ENCODE assay signal across 1 cellular context in genomic region chr11:66104057-66104638, GRCh38.
TF ChIP-seq lines count a peak whose summit lies in the region.

No MANE protein-coding gene starts in this region.

TF ChIP-seq in GM12878, 131 proteins besides CTCF, POLR2A, EP300 and RAD21:
- TF ChIP-seq, protein P1, sequence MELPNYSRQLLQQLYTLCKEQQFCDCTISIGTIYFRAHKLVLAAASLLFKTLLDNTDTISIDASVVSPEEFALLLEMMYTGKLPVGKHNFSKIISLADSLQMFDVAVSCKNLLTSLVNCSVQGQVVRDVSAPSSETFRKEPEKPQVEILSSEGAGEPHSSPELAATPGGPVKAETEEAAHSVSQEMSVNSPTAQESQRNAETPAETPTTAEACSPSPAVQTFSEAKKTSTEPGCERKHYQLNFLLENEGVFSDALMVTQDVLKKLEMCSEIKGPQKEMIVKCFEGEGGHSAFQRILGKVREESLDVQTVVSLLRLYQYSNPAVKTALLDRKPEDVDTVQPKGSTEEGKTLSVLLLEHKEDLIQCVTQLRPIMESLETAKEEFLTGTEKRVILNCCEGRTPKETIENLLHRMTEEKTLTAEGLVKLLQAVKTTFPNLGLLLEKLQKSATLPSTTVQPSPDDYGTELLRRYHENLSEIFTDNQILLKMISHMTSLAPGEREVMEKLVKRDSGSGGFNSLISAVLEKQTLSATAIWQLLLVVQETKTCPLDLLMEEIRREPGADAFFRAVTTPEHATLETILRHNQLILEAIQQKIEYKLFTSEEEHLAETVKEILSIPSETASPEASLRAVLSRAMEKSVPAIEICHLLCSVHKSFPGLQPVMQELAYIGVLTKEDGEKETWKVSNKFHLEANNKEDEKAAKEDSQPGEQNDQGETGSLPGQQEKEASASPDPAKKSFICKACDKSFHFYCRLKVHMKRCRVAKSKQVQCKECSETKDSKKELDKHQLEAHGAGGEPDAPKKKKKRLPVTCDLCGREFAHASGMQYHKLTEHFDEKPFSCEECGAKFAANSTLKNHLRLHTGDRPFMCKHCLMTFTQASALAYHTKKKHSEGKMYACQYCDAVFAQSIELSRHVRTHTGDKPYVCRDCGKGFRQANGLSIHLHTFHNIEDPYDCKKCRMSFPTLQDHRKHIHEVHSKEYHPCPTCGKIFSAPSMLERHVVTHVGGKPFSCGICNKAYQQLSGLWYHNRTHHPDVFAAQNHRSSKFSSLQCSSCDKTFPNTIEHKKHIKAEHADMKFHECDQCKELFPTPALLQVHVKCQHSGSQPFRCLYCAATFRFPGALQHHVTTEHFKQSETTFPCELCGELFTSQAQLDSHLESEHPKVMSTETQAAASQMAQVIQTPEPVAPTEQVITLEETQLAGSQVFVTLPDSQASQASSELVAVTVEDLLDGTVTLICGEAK (IDR thresholded peaks at IDR 0.05; ENCODE audit: borderline replicate concordance) = peak; percentile 55; the same call in 1 of the 2 replicates
- TF ChIP-seq KLF5 (IDR thresholded peaks at IDR 0.05; ENCODE audit: partially characterized antibody) (no peak), RUNX3 (IDR thresholded peaks at IDR 0.05; ENCODE audit: low read length) (0 out of 2 replicates have a peak, but pooled peaks have one; percentile 10)
- TF ChIP-seq, protein P2, sequence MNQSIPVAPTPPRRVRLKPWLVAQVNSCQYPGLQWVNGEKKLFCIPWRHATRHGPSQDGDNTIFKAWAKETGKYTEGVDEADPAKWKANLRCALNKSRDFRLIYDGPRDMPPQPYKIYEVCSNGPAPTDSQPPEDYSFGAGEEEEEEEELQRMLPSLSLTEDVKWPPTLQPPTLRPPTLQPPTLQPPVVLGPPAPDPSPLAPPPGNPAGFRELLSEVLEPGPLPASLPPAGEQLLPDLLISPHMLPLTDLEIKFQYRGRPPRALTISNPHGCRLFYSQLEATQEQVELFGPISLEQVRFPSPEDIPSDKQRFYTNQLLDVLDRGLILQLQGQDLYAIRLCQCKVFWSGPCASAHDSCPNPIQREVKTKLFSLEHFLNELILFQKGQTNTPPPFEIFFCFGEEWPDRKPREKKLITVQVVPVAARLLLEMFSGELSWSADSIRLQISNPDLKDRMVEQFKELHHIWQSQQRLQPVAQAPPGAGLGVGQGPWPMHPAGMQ (IDR thresholded peaks at IDR 0.05; ENCODE audit: borderline replicate concordance) = no peak
